8 cellular contexts compared by ENCODE assay signal in genomic region chr20:46132705-46133120, GRCh38. TPM values are rescaled to one million over a fixed set of nuclear protein-coding genes. Genes with fewer than 3 reads are reported as not detected.
DNase-seq lines count a peak whose midpoint lies in the region; ATAC-seq and TF ChIP-seq lines count a peak whose summit lies in the region.

No MANE protein-coding gene starts in this region.

- POLR2A ChIA-PET in AG04449 (lab: Yijun Ruan, JAX): no interaction called here

- no peak overlapping the region for H3K9ac ChIP-seq in smooth muscle cell (ENCODE audit: low read depth)

- no peak overlapping the region for H3K4me2 ChIP-seq in smooth muscle cell

- no peak overlapping the region for H2AFZ ChIP-seq in smooth muscle cell (ENCODE audit: low read depth)

- intact Hi-C loops in ascending aorta (cut with DNase I): loop anchor here (2.0 kb wide), 1 partner anchor 42 kb away; no protein-coding TSS in a partner anchor

- DNase-seq in AG04449 (ENCODE audit: low read depth, low spot score): no peak
- peak; percentile 72 for DNase-seq in GM19238 (ENCODE audit: insufficient read length, low spot score)
- peak; percentile 50 for DNase-seq in NCI-H146 treated with DMSO at 0.1 percent for 48 hours (lab: John Stamatoyannopoulos, UW; ENCODE audit: unreplicated experiment)
- peak; percentile 66 for DNase-seq in T1000 (lab: John Stamatoyannopoulos, UW)
- peak in 1 of 2 donors; percentile 77 for DNase-seq in ascending aorta (ENCODE audit: low spot score in 2 of 2)
- DNase-seq in hypothalamus (lab: John Stamatoyannopoulos, UW): peak in 46 of 51 donors; percentile 3 to 78 (median 42)
- peak; percentile 19 for DNase-seq in smooth muscle cell (lab: John Stamatoyannopoulos, UW; ENCODE audit: unreplicated experiment)

- no peaks in the 10 kb centered on the region for H4K20me1 ChIP-seq in smooth muscle cell (ENCODE audit: low read depth)

- ATAC-seq in HG03521 (IDR thresholded peaks at IDR 0.05; ENCODE audit: unreplicated experiment): no peak

- CTCF ChIA-PET in AG04449 (lab: Yijun Ruan, JAX): interaction anchor here (0.6 to 8.1 kb wide), 20 partner anchors 8 to 548 kb away, joined by 3 to 67 read pairs (median 4); partner anchors contain the start of gene ELMO2

- 21% methylated on average over 17 of the region's 17 CpGs for WGBS in smooth muscle cell (ENCODE audit: low lambda C conversion rate)

- H3K9me3 ChIP-seq in ascending aorta: no peaks in the 10 kb centered on the region
- no peaks in the 10 kb centered on the region for H3K9me3 ChIP-seq in smooth muscle cell (replicated peaks; ENCODE audit: low read depth)

- H3K4me3 ChIP-seq in AG04449 (ENCODE audit: low read depth, low read length) (no peak overlapping the region), ascending aorta (no peak overlapping the region), smooth muscle cell (no peak overlapping the region)

- no peak overlapping the region for H3K27ac ChIP-seq in ascending aorta
- H3K27ac ChIP-seq in smooth muscle cell (ENCODE audit: low read depth): no peak overlapping the region

- H3K4me1 ChIP-seq in ascending aorta (peaks cover 0 to 14% of the 10 kb centered on the region in 2 donors), smooth muscle cell (ENCODE audit: low read depth) (peaks cover 8% of the 10 kb centered on the region)

- H3K36me3 ChIP-seq in ascending aorta (peaks cover 0 to 2% of the 10 kb centered on the region in 2 donors), smooth muscle cell (ENCODE audit: low read depth) (no peaks in the 10 kb centered on the region)

- TF ChIP-seq CTCF in AG04449 (IDR thresholded peaks at IDR 0.05; ENCODE audit: insufficient read depth, low read length, missing control alignments) (peak; percentile 95), ascending aorta (IDR thresholded peaks at IDR 0.05) (peak; percentile 70 to 72 (median 72)), smooth muscle cell (IDR thresholded peaks at IDR 0.05; ENCODE audit: borderline replicate concordance, insufficient read depth, poor library complexity, severe bottlenecking) (peak; percentile 85)

- no peaks in the 10 kb centered on the region for H3K27me3 ChIP-seq in ascending aorta
- H3K27me3 ChIP-seq in smooth muscle cell (ENCODE audit: low read depth): peaks cover 21% of the 10 kb centered on the region

- no peaks in the 10 kb centered on the region for H3K79me2 ChIP-seq in smooth muscle cell (ENCODE audit: low read depth)

- H3F3A ChIP-seq in smooth muscle cell (ENCODE audit: low read depth): no peaks in the 10 kb centered on the region

RNA-seq across cellular contexts. Expression of gene CD40, which starts 14.6 kb away (rescaled TPM):
- total RNA-seq in ascending aorta (34.7 TPM), smooth muscle cell (13.8 and 14.5 TPM in 2 replicates)
- 25.1 and 27.4 TPM in 2 replicates for polyA plus RNA-seq in smooth muscle cell

RNA-seq across cellular contexts. Expression of gene NCOA5, which starts 43.0 kb away (rescaled TPM):
- total RNA-seq in ascending aorta (70.4 TPM), smooth muscle cell (9.5 and 11.4 TPM in 2 replicates)
- polyA plus RNA-seq in smooth muscle cell: 8.3 and 10.5 TPM in 2 replicates
